Comparison of ENCODE assay signal across 9 cellular contexts in the genomic region with DNA sequence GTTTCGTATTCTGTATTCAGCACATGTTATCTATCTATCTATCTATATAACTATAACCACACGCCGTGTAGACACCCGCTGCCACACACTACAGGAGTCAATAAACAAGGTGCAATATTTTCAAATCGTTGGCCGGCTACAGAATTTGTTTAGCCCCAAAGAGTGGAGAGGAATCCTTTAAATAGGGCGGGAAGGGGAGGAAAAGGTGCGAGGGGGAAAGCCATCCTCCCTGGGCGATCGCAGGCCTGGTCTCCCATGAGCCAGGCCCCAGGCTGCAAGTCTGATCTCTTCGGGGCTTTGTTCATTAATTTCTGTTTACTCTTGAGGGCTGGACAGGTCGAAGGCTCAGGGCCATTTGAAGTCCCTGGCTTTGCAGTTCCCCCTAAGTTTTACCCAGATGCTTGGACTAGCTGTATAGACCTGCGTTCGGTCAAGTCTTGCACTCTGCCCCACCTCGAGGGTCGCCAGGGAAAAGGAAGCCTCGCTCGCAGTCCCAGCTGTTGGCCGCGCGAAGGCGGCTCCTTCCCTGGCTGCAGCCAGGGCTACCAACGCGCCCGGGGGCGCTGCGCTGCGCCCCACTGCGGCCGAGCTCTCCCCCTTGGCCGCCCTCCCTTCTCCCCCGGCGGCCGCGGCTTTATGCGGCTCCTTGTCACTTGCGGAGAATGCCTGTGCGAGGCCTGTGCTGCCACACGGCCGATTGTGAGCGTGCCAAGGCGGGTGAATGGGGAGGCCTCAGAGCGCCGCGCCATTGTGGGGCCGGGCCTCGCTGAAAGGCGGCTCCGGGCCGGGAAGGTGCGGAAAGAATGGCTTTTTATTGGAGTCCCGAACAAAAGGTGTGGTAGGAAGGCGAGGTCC. TPM values are rescaled to one million over a fixed set of nuclear protein-coding genes. Genes with fewer than 3 reads are reported as not detected.
A peak's percentile ranks its signal among the peaks of the same experiment; 100 is the strongest.
DNase-seq lines count a peak whose midpoint lies in the region; ATAC-seq and TF ChIP-seq lines count a peak whose summit lies in the region.
"Had no signal": no experiment of that assay in that cellular context is flagged by ENCODE, and none has a peak within 500 bp of the region (broad histone marks: within the 10 kb centered on the region; RNA-seq: fewer than 3 reads in every experiment).

No MANE protein-coding gene starts in this region.

- in situ Hi-C loops in astrocyte of the cerebellum (cut with HindIII; ENCODE audit: low sequenced_read_pairs) = no loop called here

- H3K4me3 ChIP-seq in heart left ventricle (peak overlapping the region in 10 of 12 donors; percentile 10 to 37 (median 19)), astrocyte of the cerebellum (ENCODE audit: low read depth, low read length) (no peak overlapping the region), mucosa of descending colon (no peak overlapping the region), upper lobe of left lung (peak overlapping the region in 3 of 4 donors; percentile 10 to 39 (median 26))

- TF ChIP-seq CTCF in heart left ventricle (IDR thresholded peaks at IDR 0.05) = no peak
- peak; percentile 3 for TF ChIP-seq CTCF in astrocyte of the cerebellum (IDR thresholded peaks at IDR 0.05; ENCODE audit: low read depth, low read length, missing control alignments)
- TF ChIP-seq CTCF in mucosa of descending colon (IDR thresholded peaks at IDR 0.05) = no peak
- TF ChIP-seq CTCF in upper lobe of left lung (IDR thresholded peaks at IDR 0.05) = no peak

- intact Hi-C loops in heart left ventricle (cut with DNase I) (no loop called here), cardiac septum (cut with DNase I) (no loop called here), mucosa of descending colon (cut with DNase I, micrococcal nuclease) (loop anchor here in 1 of 2 donors (5.0 kb wide), 1 partner anchor 104 kb away; the partner anchor contains the start of gene GOT1)

- peak overlapping the region in 1 of 12 donors; percentile 92 for H3K27ac ChIP-seq in heart left ventricle
- no peak overlapping the region for H3K27ac ChIP-seq in upper lobe of left lung
- H3K27ac ChIP-seq: KMS-11 had no signal

- H3K9me3 ChIP-seq in heart left ventricle = no peaks in the 10 kb centered on the region
- H3K9me3 ChIP-seq in mucosa of descending colon = no peaks in the 10 kb centered on the region
- no peaks in the 10 kb centered on the region for H3K9me3 ChIP-seq in upper lobe of left lung

- peaks cover 85 to 100% (median 98%) of the 10 kb centered on the region in 9 donors for H3K27me3 ChIP-seq in heart left ventricle
- peaks cover 0 to 91% (median 73%) of the 10 kb centered on the region in 4 donors for H3K27me3 ChIP-seq in upper lobe of left lung

- TF ChIP-seq POLR2A in heart left ventricle (IDR thresholded peaks at IDR 0.05) = no peak
- TF ChIP-seq POLR2A in upper lobe of left lung (IDR thresholded peaks at IDR 0.05) = no peak

- no peak for TF ChIP-seq EP300 in upper lobe of left lung (IDR thresholded peaks at IDR 0.05)

- H3K4me1 ChIP-seq in heart left ventricle (peaks cover 0 to 58% (median 20%) of the 10 kb centered on the region in 12 donors), mucosa of descending colon (ENCODE audit: low read depth) (peaks cover 37% of the 10 kb centered on the region), upper lobe of left lung (peaks cover 48 to 70% (median 57%) of the 10 kb centered on the region in 4 donors)

- H3K36me3 ChIP-seq in heart left ventricle (no peaks in the 10 kb centered on the region), mucosa of descending colon (ENCODE audit: low read depth) (no peaks in the 10 kb centered on the region), upper lobe of left lung (no peaks in the 10 kb centered on the region)

- 7 to 12% (median 8%) methylated on average over 34 to 53 of the region's 53 CpGs for WGBS in heart left ventricle, 4 donors
- WGBS in upper lobe of left lung, 2 donors = 14% methylated on average over 37 to 39 of the region's 53 CpGs

- ATAC-seq in heart left ventricle = peak in 1 of 4 donors; percentile 16
- peak; percentile 34 for ATAC-seq in mucosa of descending colon
- no peak for ATAC-seq in upper lobe of left lung (ENCODE audit: low FRiP score in 2 of 2)
- no peak for ATAC-seq in GM21723 (IDR thresholded peaks at IDR 0.05; ENCODE audit: unreplicated experiment)
- no peak for ATAC-seq in GM21390 (IDR thresholded peaks at IDR 0.05; ENCODE audit: unreplicated experiment)
- no peak for ATAC-seq in GM21737 (IDR thresholded peaks at IDR 0.05; ENCODE audit: unreplicated experiment)

- DNase-seq in heart left ventricle (no peak), cardiac septum (ENCODE audit: low spot score) (no peak), astrocyte of the cerebellum (ENCODE audit: low read depth) (no peak), mucosa of descending colon (peak in 1 of 3 donors; percentile 55), upper lobe of left lung (peak in 1 of 2 donors; percentile 75)

RNA-seq across cellular contexts. Expression of gene NKX2-3, which starts 3.9 kb away (rescaled TPM):
- not detected for total RNA-seq in heart left ventricle
- polyA plus RNA-seq in heart left ventricle = not detected
- not detected for total RNA-seq in cardiac septum
- total RNA-seq in mucosa of descending colon = 10 to 100 TPM in 2 of 3 donors, 1 to 10 TPM in 1; 4.9 to 38.5 (median 11.0) TPM
- under 1 TPM in 2 of 6 donors, not detected in 4; 0.10 to 0.20 TPM for total RNA-seq in upper lobe of left lung

Comparison
In these comparisons a context has a peak if more than half of its experiments do, and no peak if none do; other contexts are left out.
1. H3K4me3 ChIP-seq: peak in heart left ventricle (10 of 12) and upper lobe of left lung (3 of 4); none in astrocyte of the cerebellum (single experiment) and mucosa of descending colon (single experiment).